ENCODE assay signal across 34 cellular contexts in the genomic region with DNA sequence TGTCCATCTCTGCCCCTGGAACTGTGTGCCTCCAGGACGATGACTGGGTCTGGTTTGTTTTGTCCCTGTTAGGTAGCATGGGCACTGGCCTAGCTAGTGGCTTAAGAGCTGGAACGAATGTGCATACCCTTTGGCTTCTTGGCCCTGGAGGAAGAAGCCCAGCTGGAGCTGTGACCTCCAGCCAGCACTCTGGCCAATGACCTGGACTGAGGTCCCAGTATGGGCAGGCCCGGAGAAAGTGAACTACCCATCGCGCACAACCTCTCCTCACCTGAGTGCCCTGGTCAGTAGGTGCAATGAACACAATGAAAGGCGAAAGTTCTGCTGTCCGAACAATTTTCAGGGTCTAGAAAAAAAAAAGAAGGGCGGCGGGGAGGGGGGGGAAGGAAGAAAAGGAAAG. TPM values are rescaled to one million over a fixed set of nuclear protein-coding genes. Genes with fewer than 3 reads are reported as not detected.
"Had no signal": no experiment of that assay in that cellular context is flagged by ENCODE, and none has a peak within 500 bp of the region (broad histone marks: within the 10 kb centered on the region; RNA-seq: fewer than 3 reads in every experiment).

No MANE protein-coding gene starts in this region.

- H3K4me2 ChIP-seq: neural progenitor cell, smooth muscle cell had no signal

- H3K4me1 ChIP-seq: neural progenitor cell, psoas muscle, suprapubic skin, testis, tibial artery, transverse colon, upper lobe of right lung, vagina had no signal

- DNase-seq: naive thymus-derived CD4-positive, alpha-beta T cell; natural killer cell; occipital lobe; ovary; posterior cingulate gyrus; psoas muscle; right cardiac atrium; spleen; stimulated activated CD4-positive, alpha-beta T cell treated with anti-CD3 and anti-CD28 coated beads, Interleukin-12 subunit alpha, Interleukin-12 subunit beta, amount 100 ng/mL, for 4 hours; stimulated activated CD4-positive, alpha-beta T cell treated with anti-CD3 and anti-CD28 coated beads, Interleukin-1b, Interleukin-23, amount 100 ng/mL, for 48 hours; stimulated activated CD4-positive, alpha-beta T cell treated with anti-CD3 and anti-CD28 coated beads, Interleukin-4, amount 100 ng/mL, for 1 hour; stimulated activated CD4-positive, alpha-beta T cell treated with anti-CD3 and anti-CD28 coated beads, Interleukin-4, amount 100 ng/mL, for 4 hours; stimulated activated CD8-positive, alpha-beta memory T cell treated with anti-CD3 and anti-CD28 coated beads, Interleukin-4, amount 100 ng/mL, for 48 hours; stimulated activated naive CD4-positive, alpha-beta T cell; stimulated activated naive CD8-positive, alpha-beta T cell treated with anti-CD3 and anti-CD28 coated beads, Interleukin-15, amount 100 ng/mL, for 72 hours; stimulated activated naive CD8-positive, alpha-beta T cell treated with anti-CD3 and anti-CD28 coated beads, Interleukin-15, Interleukin-2, amounts not matched to agents 100 U/mL and 50 U/mL, for 24 hours; substantia nigra; testis; tibial artery; transverse colon; upper lobe of right lung had no signal

- H3K9me3 ChIP-seq: ovary, psoas muscle, spleen, suprapubic skin, testis, tibial artery, transverse colon, upper lobe of right lung, vagina had no signal

- FAIRE-seq: urothelium cell line had no signal

- ATAC-seq: naive thymus-derived CD4-positive, alpha-beta T cell; natural killer cell; psoas muscle; right cardiac atrium; sciatic nerve; stimulated activated memory B cell treated with anti-CD40 and anti-IgM and Interleukin-4, amounts not matched to agents 10 μg/mL and 1 μg/mL and 100 μg/mL, for 72 hours; stimulated activated naive CD8-positive, alpha-beta T cell treated with anti-CD3 and anti-CD28 coated beads, Interleukin-15, amount 100 ng/mL, for 72 hours; stimulated activated naive CD8-positive, alpha-beta T cell treated with anti-CD3 and anti-CD28 coated beads, Interleukin-15, Interleukin-2, amounts not matched to agents 100 U/mL and 50 U/mL, for 24 hours; upper lobe of right lung had no signal

- H3K27ac ChIP-seq: neural progenitor cell, ovary, parathyroid adenoma, psoas muscle, skin epidermis, spleen, suprapubic skin, testis, tibial artery, transverse colon, upper lobe of right lung, vagina had no signal

- H3K4me3 ChIP-seq: neural progenitor cell, ovary, psoas muscle, skin epidermis, smooth muscle cell, spleen, suprapubic skin, testis, tibial artery, transverse colon, upper lobe of right lung, vagina had no signal

- H3K36me3 ChIP-seq: neural progenitor cell, ovary, transverse colon, vagina had no signal

- H3K27me3 ChIP-seq: neural progenitor cell, ovary, spleen, suprapubic skin, testis, tibial artery, transverse colon, upper lobe of right lung, vagina had no signal

RNA-seq across cellular contexts. Expression of a gene that starts 30.1 kb away (rescaled TPM):
- polyA plus RNA-seq: neural cell had no signal

RNA-seq across cellular contexts. Expression of a gene that starts 53.5 kb away (rescaled TPM):
- total RNA-seq: naive thymus-derived CD4-positive, alpha-beta T cell; natural killer cell; occipital lobe; osteoblast; ovary; progenitor cell of endocrine pancreas; psoas muscle; renal cortical epithelial cell; right cardiac atrium; sciatic nerve; smooth muscle cell; suprapubic skin; transverse colon; upper lobe of right lung; vagina had no signal
- polyA plus RNA-seq: naive thymus-derived CD4-positive, alpha-beta T cell; neural cell; ovary; psoas muscle; right cardiac atrium; smooth muscle cell; spleen had no signal
